12 cellular contexts compared by ENCODE assay signal in genomic region chr6:16391451-16391912, GRCh38.
DNase-seq lines count a peak whose midpoint lies in the region; ATAC-seq, FAIRE-seq and TF ChIP-seq lines count a peak whose summit lies in the region.
"Had no signal": no experiment of that assay in that cellular context is flagged by ENCODE, and none has a peak within 500 bp of the region (broad histone marks: within the 10 kb centered on the region; RNA-seq: fewer than 3 reads in every experiment).

No MANE protein-coding gene starts in this region.

- H3K4me3 ChIP-seq in coronary artery (no peak overlapping the region), left lung (no peak overlapping the region)

- intact Hi-C loops in left lung (cut with DNase I) = no loop called here

- H3K27ac ChIP-seq in coronary artery = peak overlapping the region; percentile 61 to 76
- peak overlapping the region; percentile 6 to 42 for H3K27ac ChIP-seq in left lung

- no peak for TF ChIP-seq CTCF in HFFc6 (IDR thresholded peaks at IDR 0.05)
- TF ChIP-seq CTCF in coronary artery (IDR thresholded peaks at IDR 0.05) = no peak
- TF ChIP-seq CTCF in left lung (IDR thresholded peaks at IDR 0.05) = no peak

- ATAC-seq in left lung = no peak
- no peak for ATAC-seq in HG03095 (IDR thresholded peaks at IDR 0.05; ENCODE audit: unreplicated experiment)
- ATAC-seq in GM18867 (IDR thresholded peaks at IDR 0.05; ENCODE audit: unreplicated experiment) = no peak

- H3K36me3 Mint-ChIP-seq in HFFc6 (ENCODE audit: low read depth) = peaks cover 9% of the 10 kb centered on the region; the same call in 1 of the 2 replicates

- no peaks in the 10 kb centered on the region for H3K4me1 ChIP-seq in left lung

- peak overlapping the region; percentile 34 for H3K4me3 Mint-ChIP-seq in HFFc6

- DNase-seq in HFFc6 (peak; percentile 18), coronary artery (ENCODE audit: low spot score) (no peak), left lung (no peak), stromal cell of bone marrow (ENCODE audit: low read depth) (peak; percentile 13), RCC 7860 (ENCODE audit: low spot score) (no peak), NCI-H345 treated with DMSO at 0.1 percent for 48 hours (lab: John Stamatoyannopoulos, UW; ENCODE audit: unreplicated experiment) (no peak)
- DNase-seq: activated gamma-delta T cell treated with Interleukin-2 at 50 U/mL for 16 hours; dermis blood vessel endothelial cell; stimulated activated CD4-positive, alpha-beta T cell treated with anti-CD3 and anti-CD28 coated beads, Interleukin-4, amount 100 ng/mL, for 1 hour; stimulated activated naive CD4-positive, alpha-beta T cell treated with Interleukin-2 at 50 U/mL for 16 hours had no signal

- no peaks in the 10 kb centered on the region; the same call in 1 of the 2 replicates for H3K27me3 Mint-ChIP-seq in HFFc6 (ENCODE audit: insufficient read depth)

- H3K27ac Mint-ChIP-seq in HFFc6 = peak overlapping the region; percentile 93

- no peaks in the 10 kb centered on the region for H3K9me3 Mint-ChIP-seq in HFFc6

- no peaks in the 10 kb centered on the region for H3K36me3 ChIP-seq in left lung

- no peaks in the 10 kb centered on the region for H3K9me3 ChIP-seq in left lung

- no peaks in the 10 kb centered on the region for H3K27me3 ChIP-seq in left lung

- FAIRE-seq in RCC 7860 (lab: Jason Lieb, UNC) = no peak

- peaks cover 61% of the 10 kb centered on the region for H3K4me1 Mint-ChIP-seq in HFFc6 (ENCODE audit: low read depth)

Comparison
In these comparisons a context has a peak if more than half of its experiments do, and no peak if none do; other contexts are left out.
1. DNase-seq: peak in HFFc6 (single experiment) and stromal cell of bone marrow (single experiment); none in coronary artery (single experiment), left lung (0 of 2), RCC 7860 (single experiment) and NCI-H345 treated with DMSO at 0.1 percent for 48 hours (single experiment).